In the genomic region with DNA sequence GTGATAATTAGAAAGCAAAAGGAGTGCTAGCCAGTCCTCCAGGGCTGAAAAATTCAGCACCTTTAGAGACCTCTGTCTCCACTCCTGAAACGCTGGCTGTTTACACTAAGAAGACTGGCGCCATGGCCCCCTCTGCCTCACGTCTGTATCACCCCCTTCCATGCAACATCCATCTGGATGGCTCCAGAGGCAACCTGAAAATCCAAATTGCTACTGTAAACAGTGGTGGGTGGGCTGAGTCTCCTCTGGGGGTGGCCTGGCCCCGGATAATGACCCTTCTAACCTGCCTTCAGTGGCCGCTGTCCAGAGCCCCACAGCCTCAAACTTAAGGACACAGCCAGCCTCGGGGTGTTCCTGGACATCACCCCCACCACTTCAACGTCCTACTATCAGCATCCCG, we compare ENCODE assay signal across 8 cellular contexts. TPM values are rescaled to one million over a fixed set of nuclear protein-coding genes. Genes with fewer than 3 reads are reported as not detected.
DNase-seq lines count a peak whose midpoint lies in the region; ATAC-seq and TF ChIP-seq lines count a peak whose summit lies in the region.

No MANE protein-coding gene starts in this region.

- H2AFZ ChIP-seq in smooth muscle cell (ENCODE audit: low read depth) = peak overlapping the region; percentile 96

- peaks cover 21% of the 10 kb centered on the region for H3F3A ChIP-seq in smooth muscle cell (ENCODE audit: low read depth)

- H3K4me1 ChIP-seq in iPS-20b (ENCODE audit: insufficient read depth, low read length) (peaks cover 24% of the 10 kb centered on the region), smooth muscle cell (ENCODE audit: low read depth) (peaks cover 19% of the 10 kb centered on the region)

- TF ChIP-seq CTCF in smooth muscle cell (IDR thresholded peaks at IDR 0.05; ENCODE audit: borderline replicate concordance, insufficient read depth, poor library complexity, severe bottlenecking) = no peak

- H3K27ac Mint-ChIP-seq in activated T-helper 2 cell treated with anti-CD3 and anti-CD28 coated beads, Interferon-gamma antibody, Interleukin-2, Interleukin-4, amounts not matched to agents 10 μg/mL and 5 μg/mL and 100 μg/mL, durations not matched to agents 14 hours and 24 hours and 36 hours = no peak overlapping the region

- H3K9ac ChIP-seq in iPS-20b (ENCODE audit: low read depth, low read length) (peak overlapping the region; percentile 45; the same call in 1 of the 2 replicates), smooth muscle cell (ENCODE audit: low read depth) (no peak overlapping the region)

- no peaks in the 10 kb centered on the region for H3K4me1 Mint-ChIP-seq in activated T-helper 2 cell treated with anti-CD3 and anti-CD28 coated beads, Interferon-gamma antibody, Interleukin-2, Interleukin-4, amounts not matched to agents 10 μg/mL and 5 μg/mL and 100 μg/mL, durations not matched to agents 14 hours and 24 hours and 36 hours (ENCODE audit: low read depth)

- H3K9me3 ChIP-seq in iPS-20b (ENCODE audit: insufficient read depth, low read depth, low read length) (no peaks in the 10 kb centered on the region), smooth muscle cell (replicated peaks; ENCODE audit: low read depth) (no peaks in the 10 kb centered on the region)

- H3K4me3 ChIP-seq in iPS-20b (ENCODE audit: low read length) = peak overlapping the region; percentile 92
- peak overlapping the region; percentile 87 for H3K4me3 ChIP-seq in smooth muscle cell

- H3K4me2 ChIP-seq in smooth muscle cell = peak overlapping the region; percentile 97

- intact Hi-C loops in activated T-helper 2 cell treated with anti-CD3 and anti-CD28 coated beads, Interferon-gamma antibody, Interleukin-2, Interleukin-4, amounts not matched to agents 10 μg/mL and 5 μg/mL and 100 μg/mL, durations not matched to agents 14 hours and 24 hours and 36 hours (cut with micrococcal nuclease) = no loop called here

- H3K4me3 Mint-ChIP-seq in activated T-helper 2 cell treated with anti-CD3 and anti-CD28 coated beads, Interferon-gamma antibody, Interleukin-2, Interleukin-4, amounts not matched to agents 10 μg/mL and 5 μg/mL and 100 μg/mL, durations not matched to agents 14 hours and 24 hours and 36 hours (ENCODE audit: low read depth) = peak overlapping the region; percentile 18

- no peak for ATAC-seq in GM19455 (IDR thresholded peaks at IDR 0.05; ENCODE audit: unreplicated experiment)

- peaks cover 24% of the 10 kb centered on the region for H3K27me3 Mint-ChIP-seq in activated T-helper 2 cell treated with anti-CD3 and anti-CD28 coated beads, Interferon-gamma antibody, Interleukin-2, Interleukin-4, amounts not matched to agents 10 μg/mL and 5 μg/mL and 100 μg/mL, durations not matched to agents 14 hours and 24 hours and 36 hours (ENCODE audit: low read depth)

- WGBS in smooth muscle cell (ENCODE audit: low lambda C conversion rate) = 6% methylated on average over 8 of the region's 8 CpGs

- peaks cover 3% of the 10 kb centered on the region for H3K36me3 Mint-ChIP-seq in activated T-helper 2 cell treated with anti-CD3 and anti-CD28 coated beads, Interferon-gamma antibody, Interleukin-2, Interleukin-4, amounts not matched to agents 10 μg/mL and 5 μg/mL and 100 μg/mL, durations not matched to agents 14 hours and 24 hours and 36 hours (ENCODE audit: low read depth)

- H3K27me3 ChIP-seq in iPS-20b (ENCODE audit: insufficient read depth, low read length) (peaks cover 63% of the 10 kb centered on the region), smooth muscle cell (ENCODE audit: low read depth) (no peaks in the 10 kb centered on the region)

- H3K79me2 ChIP-seq in smooth muscle cell (ENCODE audit: low read depth) = peaks cover 30% of the 10 kb centered on the region

- no peak overlapping the region for H3K27ac ChIP-seq in iPS-20b (ENCODE audit: low read length)
- no peak overlapping the region for H3K27ac ChIP-seq in smooth muscle cell (ENCODE audit: low read depth)

- no peaks in the 10 kb centered on the region for H3K9me3 Mint-ChIP-seq in activated T-helper 2 cell treated with anti-CD3 and anti-CD28 coated beads, Interferon-gamma antibody, Interleukin-2, Interleukin-4, amounts not matched to agents 10 μg/mL and 5 μg/mL and 100 μg/mL, durations not matched to agents 14 hours and 24 hours and 36 hours

- DNase-seq in DMS 273 (lab: John Stamatoyannopoulos, UW; ENCODE audit: unreplicated experiment) = peak; percentile 48
- DNase-seq in DMS 273 treated with DMSO at 0.1 percent for 48 hours (lab: John Stamatoyannopoulos, UW) = no peak
- no peak for DNase-seq in activated T-helper 2 cell treated with anti-CD3 and anti-CD28 coated beads, Interferon-gamma antibody, Interleukin-2, Interleukin-4, amounts not matched to agents 10 μg/mL and 5 μg/mL and 100 μg/mL, durations not matched to agents 14 hours and 24 hours and 36 hours (ENCODE audit: low spot score)
- DNase-seq in smooth muscle cell (lab: John Stamatoyannopoulos, UW; ENCODE audit: unreplicated experiment) = no peak
- DNase-seq in SKM-1 treated with dmso at 0.1 percent for 144 hours (lab: John Stamatoyannopoulos, UW; ENCODE audit: unreplicated experiment) = no peak
- DNase-seq in activated effector memory CD4-positive, alpha-beta T cell treated with anti-CD3 and anti-CD28 coated beads, Interleukin-2, amount 50 U/mL, for 16 hours = no peak

- peaks cover 27% of the 10 kb centered on the region for H4K20me1 ChIP-seq in smooth muscle cell (ENCODE audit: low read depth)

- H3K36me3 ChIP-seq in iPS-20b (ENCODE audit: insufficient read depth, low read depth, low read length) (no peaks in the 10 kb centered on the region), smooth muscle cell (ENCODE audit: low read depth) (no peaks in the 10 kb centered on the region)

RNA-seq across cellular contexts. Expression of a gene that starts 1.4 kb away (rescaled TPM):
- not detected in 2 replicates for total RNA-seq in activated T-helper 2 cell treated with anti-CD3 and anti-CD28 coated beads, Interferon-gamma antibody, Interleukin-2, Interleukin-4, amounts not matched to agents 10 μg/mL and 5 μg/mL and 100 μg/mL, durations not matched to agents 14 hours and 24 hours and 36 hours
- 4.8 and 7.2 TPM in 2 replicates for total RNA-seq in smooth muscle cell
- 3.7 and 5.6 TPM in 2 replicates for polyA plus RNA-seq in smooth muscle cell
